Comparison of ENCODE assay signal across 22 cellular contexts in the genomic region with DNA sequence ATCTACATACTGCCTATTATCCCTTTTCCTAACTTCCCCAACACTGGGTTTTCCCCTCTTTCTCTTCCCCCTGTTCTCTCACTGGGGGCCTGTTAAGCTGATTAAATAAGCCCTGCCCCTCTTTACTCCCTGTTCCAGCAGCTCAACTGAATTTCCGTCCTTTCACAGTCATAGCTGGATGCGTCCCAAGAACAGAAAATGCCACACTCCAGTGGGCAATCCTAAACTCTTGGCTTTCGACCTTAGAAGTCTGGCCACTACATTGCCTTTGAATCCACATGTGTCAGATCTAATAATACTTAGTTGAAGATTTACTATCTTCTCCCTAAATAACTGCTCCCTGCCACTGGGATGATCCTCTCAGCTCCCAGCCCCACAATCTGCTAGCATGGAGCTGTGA. TPM values are rescaled to one million over a fixed set of nuclear protein-coding genes. Genes with fewer than 3 reads are reported as not detected.
DNase-seq lines count a peak whose midpoint lies in the region; ATAC-seq and TF ChIP-seq lines count a peak whose summit lies in the region.
"Had no signal": no experiment of that assay in that cellular context is flagged by ENCODE, and none has a peak within 500 bp of the region (broad histone marks: within the 10 kb centered on the region; RNA-seq: fewer than 3 reads in every experiment).

No MANE protein-coding gene starts in this region.

- peak overlapping the region; percentile 35; the same call in 1 of the 2 replicates for H3K27ac ChIP-seq in VCaP
- H3K27ac ChIP-seq: BLaER1 treated with 17β-estradiol and CSF1 and Interleukin-3, amounts not matched to agents 10 nM and 100 nM; suprapubic skin had no signal

- no peak overlapping the region for H3K27ac Mint-ChIP-seq in Calu3 (ENCODE audit: unreplicated experiment)

- peaks cover 7% of the 10 kb centered on the region for H3K9me3 Mint-ChIP-seq in Calu3 (ENCODE audit: low read depth, unreplicated experiment)

- TF ChIP-seq CTCF in VCaP (conservative IDR thresholded peaks at IDR 0.05) (no peak), Calu3 (IDR thresholded peaks at IDR 0.05; ENCODE audit: unreplicated experiment) (no peak)

- BruUV-seq in Calu3 (replicated peaks; lab: Mats Ljungman, UMichigan), result no TSS peak

- no peaks in the 10 kb centered on the region for H3K36me3 Mint-ChIP-seq in Calu3 (ENCODE audit: insufficient read depth, unreplicated experiment)

- no peak overlapping the region for H3K4me3 Mint-ChIP-seq in Calu3 (ENCODE audit: low read depth, unreplicated experiment)

- intact Hi-C loops in sciatic nerve (cut with DNase I), result no loop called here
- intact Hi-C loops in Calu3 (cut with micrococcal nuclease; ENCODE audit: unreplicated experiment), result no loop called here

- no peaks in the 10 kb centered on the region for H3K27me3 Mint-ChIP-seq in Calu3 (ENCODE audit: unreplicated experiment)

- CTCF ChIA-PET in Calu3 (lab: Charles Lee), result no interaction called here

- no peaks in the 10 kb centered on the region for H3K4me1 Mint-ChIP-seq in Calu3 (ENCODE audit: low read depth, unreplicated experiment)

- ATAC-seq in sciatic nerve, result peak; percentile 50
- ATAC-seq in GM21619 (IDR thresholded peaks at IDR 0.05; ENCODE audit: unreplicated experiment), result no peak
- no peak for ATAC-seq in GM18519 (IDR thresholded peaks at IDR 0.05; ENCODE audit: low FRiP score, unreplicated experiment)

- peak; percentile 39 for DNase-seq in D341Med (ENCODE audit: low spot score)
- DNase-seq in kidney glomerular epithelial cell (lab: John Stamatoyannopoulos, UW), result peak; percentile 70
- DNase-seq in sciatic nerve (ENCODE audit: low spot score), result no peak
- DNase-seq in Calu3, result no peak
- DNase-seq in SW480 (ENCODE audit: low spot score), result no peak
- DNase-seq: activated CD8-positive, alpha-beta memory T cell treated with anti-CD3 and anti-CD28 coated beads, Interleukin-2, amount 50 U/mL, for 48 hours; activated effector memory CD4-positive, alpha-beta T cell treated with anti-CD3 and anti-CD28 coated beads, Interleukin-2, amount 50 U/mL, for 16 hours; cortex of kidney; IMR-90; mucosa of descending colon; NCI-H1436; NCI-H526 treated with DMSO at 0.1 percent for 48 hours; retina; SHP77; SW 1271 had no signal

RNA-seq across cellular contexts. Expression of a gene that starts 34.5 kb away (rescaled TPM):
- total RNA-seq in sciatic nerve (10.3 TPM), Calu3 (2022) (not detected in 2 replicates)
- total RNA-seq: fibroblast of villous mesenchyme, IMR-90, M059J, suprapubic skin had no signal

RNA-seq across cellular contexts. Expression of a gene that starts 59.8 kb away (rescaled TPM):
- total RNA-seq in sciatic nerve (11.9 TPM), Calu3 (2022) (not detected in 2 replicates)

Comparison
In these comparisons a context has a peak if more than half of its experiments do, and no peak if none do; other contexts are left out.
1. DNase-seq: peak in D341Med (single experiment) and kidney glomerular epithelial cell (single experiment); none in sciatic nerve (single experiment), Calu3 (single experiment) and SW480 (single experiment).
2. RNA of a gene that starts 34.5 kb away (total RNA-seq): 10.3 TPM in sciatic nerve (single experiment); not detected in Calu3; every median in the first group is over 10 times any median in the second.
3. RNA of a gene that starts 59.8 kb away (total RNA-seq): 11.9 TPM in sciatic nerve (single experiment); not detected in Calu3; every median in the first group is over 10 times any median in the second.